Comparison of ENCODE assay signal across 8 cellular contexts in the genomic region with DNA sequence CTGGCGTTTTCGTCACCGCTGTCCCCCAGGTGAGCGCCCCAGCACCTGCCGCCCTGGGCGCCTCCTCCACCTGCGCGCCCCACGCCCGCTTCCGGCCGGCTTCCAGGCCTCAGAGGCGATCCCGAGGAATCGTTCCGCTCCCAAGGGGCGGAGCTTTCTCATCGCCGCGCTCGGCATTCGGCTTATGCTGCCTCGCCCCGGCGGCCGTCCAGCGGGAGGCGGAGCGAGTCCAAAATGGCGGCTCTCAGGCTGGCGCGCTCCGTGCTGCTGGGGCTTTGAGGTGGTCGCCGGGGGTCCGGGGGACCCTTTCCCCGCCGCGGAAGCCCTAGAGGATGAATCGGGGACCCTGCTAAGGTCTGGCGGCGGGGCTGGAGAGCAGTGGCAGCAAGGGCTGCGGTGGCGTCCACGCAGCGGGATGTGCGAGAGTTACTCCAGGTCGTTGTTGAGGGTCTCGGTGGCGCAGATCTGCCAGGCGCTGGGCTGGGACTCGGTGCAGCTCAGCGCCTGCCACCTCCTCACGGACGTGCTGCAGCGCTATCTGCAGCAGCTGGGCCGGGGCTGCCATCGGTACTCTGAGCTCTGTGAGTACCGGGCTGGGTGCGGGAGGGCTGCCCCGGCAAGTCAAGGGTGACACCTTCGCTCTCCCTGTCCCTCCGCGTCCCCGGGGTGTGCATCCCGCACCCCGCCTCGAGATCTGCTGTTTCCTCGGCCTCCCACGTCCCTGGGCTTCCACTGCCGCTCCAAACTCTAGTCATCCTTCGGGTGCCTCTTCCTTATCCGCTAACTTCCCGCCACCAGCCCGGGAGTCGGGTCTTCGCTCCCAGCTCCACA. TPM values are rescaled to one million over a fixed set of nuclear protein-coding genes. Genes with fewer than 3 reads are reported as not detected.
DNase-seq lines count a peak whose midpoint lies in the region; ATAC-seq, FAIRE-seq and TF ChIP-seq lines count a peak whose summit lies in the region.

A gene with protein sequence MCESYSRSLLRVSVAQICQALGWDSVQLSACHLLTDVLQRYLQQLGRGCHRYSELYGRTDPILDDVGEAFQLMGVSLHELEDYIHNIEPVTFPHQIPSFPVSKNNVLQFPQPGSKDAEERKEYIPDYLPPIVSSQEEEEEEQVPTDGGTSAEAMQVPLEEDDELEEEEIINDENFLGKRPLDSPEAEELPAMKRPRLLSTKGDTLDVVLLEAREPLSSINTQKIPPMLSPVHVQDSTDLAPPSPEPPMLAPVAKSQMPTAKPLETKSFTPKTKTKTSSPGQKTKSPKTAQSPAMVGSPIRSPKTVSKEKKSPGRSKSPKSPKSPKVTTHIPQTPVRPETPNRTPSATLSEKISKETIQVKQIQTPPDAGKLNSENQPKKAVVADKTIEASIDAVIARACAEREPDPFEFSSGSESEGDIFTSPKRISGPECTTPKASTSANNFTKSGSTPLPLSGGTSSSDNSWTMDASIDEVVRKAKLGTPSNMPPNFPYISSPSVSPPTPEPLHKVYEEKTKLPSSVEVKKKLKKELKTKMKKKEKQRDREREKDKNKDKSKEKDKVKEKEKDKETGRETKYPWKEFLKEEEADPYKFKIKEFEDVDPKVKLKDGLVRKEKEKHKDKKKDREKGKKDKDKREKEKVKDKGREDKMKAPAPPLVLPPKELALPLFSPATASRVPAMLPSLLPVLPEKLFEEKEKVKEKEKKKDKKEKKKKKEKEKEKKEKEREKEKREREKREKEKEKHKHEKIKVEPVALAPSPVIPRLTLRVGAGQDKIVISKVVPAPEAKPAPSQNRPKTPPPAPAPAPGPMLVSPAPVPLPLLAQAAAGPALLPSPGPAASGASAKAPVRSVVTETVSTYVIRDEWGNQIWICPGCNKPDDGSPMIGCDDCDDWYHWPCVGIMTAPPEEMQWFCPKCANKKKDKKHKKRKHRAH (plus strand): TSS at position 211 of the 831 bp plus-strand sequence. CDS start 205 bp downstream, at position 416.

- no peaks in the 10 kb centered on the region; a peak in 1 of 4 replicates for H3K9me3 ChIP-seq in H1 (ENCODE audit: insufficient read depth in 2 of 2, low read depth in 1 of 2, low read length in 1 of 2)

- H2BK5ac ChIP-seq in H1 (ENCODE audit: low read depth, low read length) (peak within 1 kb of the TSS; percentile 83), mesendoderm (ENCODE audit: low read length) (no peak within 1 kb of the TSS)

- peaks cover 16% of the 10 kb centered on the region for H3K23me2 ChIP-seq in H1 (ENCODE audit: low read depth, low read length)

- H3K27me3 ChIP-seq in H1 (replicated peaks in 1 of 4; ENCODE audit: control insufficient read depth in 3 of 4, extremely low read depth in 1 of 4, insufficient read depth in 3 of 4, low read length in 3 of 4): no peaks in the 10 kb centered on the region
- H3K27me3 ChIP-seq in mesendoderm (ENCODE audit: insufficient read depth, low read length, poor library complexity): no peaks in the 10 kb centered on the region

- no peaks in the 10 kb centered on the region; a peak in 1 of 8 replicates for H3K36me3 ChIP-seq in H1 (ENCODE audit: control insufficient read depth in 2 of 4, insufficient read depth in 4 of 4, low read length in 3 of 4)
- H3K36me3 ChIP-seq in mesendoderm (ENCODE audit: control insufficient read depth, insufficient read depth, low read length): no peaks in the 10 kb centered on the region

- H3K14ac ChIP-seq in H1 (ENCODE audit: insufficient read length): no peak within 1 kb of the TSS

- DNase-seq in COLO829 (ENCODE audit: low spot score): peak; percentile 81
- peak; percentile 23 for DNase-seq in HPDE6-E6E7 (ENCODE audit: extremely low spot score)
- DNase-seq in NOMO-1 treated with DMSO at 0.1 percent for 48 hours (lab: John Stamatoyannopoulos, UW; ENCODE audit: unreplicated experiment): peak; percentile 85
- peak; percentile 81 to 83 (median 82) for DNase-seq in activated CD8-positive, alpha-beta memory T cell treated with anti-CD3 and anti-CD28 coated beads for 48 hours (ENCODE audit: low read depth in 2 of 3, low spot score in 2 of 3)
- peak; percentile 61 to 96 for DNase-seq in H1 (ENCODE audit: low read depth in 1 of 2, low spot score in 2 of 2)
- peak; percentile 94 for DNase-seq in mesendoderm
- DNase-seq in stimulated activated CD8-positive, alpha-beta memory T cell treated with anti-CD3 and anti-CD28 coated beads, Interleukin-12 subunit alpha, Interleukin-12 subunit beta, amount 100 ng/mL, for 24 hours (ENCODE audit: extremely low read depth): peak; percentile 85

- H2BK120ac ChIP-seq in H1 (replicated peaks; ENCODE audit: low read depth, low read length) (no peak within 1 kb of the TSS), mesendoderm (ENCODE audit: low read depth, low read length) (no peak within 1 kb of the TSS)

- H3K4me1 ChIP-seq in H1 (replicated peaks in 1 of 4; ENCODE audit: control insufficient read depth in 3 of 4, insufficient read depth in 4 of 4, low read length in 3 of 4) (peaks cover 0 to 7% (median 2%) of the 10 kb centered on the region in 4 experiments; a peak in 3 of 7 replicates), mesendoderm (ENCODE audit: control insufficient read depth, low read depth, low read length) (peaks cover 2% of the 10 kb centered on the region)

- peak; percentile 73 for ATAC-seq in GM19468 (IDR thresholded peaks at IDR 0.05; ENCODE audit: extremely low read depth, unreplicated experiment)

- H2BK12ac ChIP-seq in H1 (ENCODE audit: low read depth, low read length): no peak within 1 kb of the TSS

- H3K4ac ChIP-seq in H1 (replicated peaks; ENCODE audit: insufficient read length, low read depth, low read length) (no peak within 1 kb of the TSS), mesendoderm (ENCODE audit: low read depth, low read length) (no peak within 1 kb of the TSS)

- peak within 1 kb of the TSS; percentile 98 for H2AFZ ChIP-seq in H1 (ENCODE audit: low read length)

- POLR2A ChIA-PET in H1 (lab: Charles Lee; ENCODE audit: partially characterized antibody): interaction anchor here (1.0 to 3.5 kb wide), 13 partner anchors 9 to 262 kb away, joined by 3 to 28 read pairs (median 4); partner anchors contain the start of genes ATP5F1C and KIN

- H3K79me2 ChIP-seq in H1 (ENCODE audit: control insufficient read depth in 1 of 2, insufficient read depth in 2 of 2, low read length in 2 of 2): peaks cover 3 to 23% of the 10 kb centered on the region in 2 experiments
- H3K79me2 ChIP-seq in mesendoderm (ENCODE audit: control insufficient read depth, insufficient read depth, low read length): peaks cover 12% of the 10 kb centered on the region

- no peak for FAIRE-seq in H1 (lab: Jason Lieb, UNC)

- H4K5ac ChIP-seq in H1 (ENCODE audit: insufficient read length, low read depth, low read length) (peak within 1 kb of the TSS; percentile 45), mesendoderm (ENCODE audit: low read length) (no peak within 1 kb of the TSS)

- TF ChIP-seq CTCF in H1 (IDR thresholded peaks at IDR 0.05; ENCODE audit: control extremely low read depth in 1 of 3, insufficient read depth in 1 of 3, low read depth in 1 of 3, low read length in 3 of 3): no peak

- H3K4me2 ChIP-seq in H1 (ENCODE audit: insufficient read depth in 1 of 2, low read depth in 2 of 2, low read length in 2 of 2) (peak within 1 kb of the TSS; percentile 85 to 99), mesendoderm (ENCODE audit: low read length) (peak within 1 kb of the TSS; percentile 98)

- no peak within 1 kb of the TSS for H2BK20ac ChIP-seq in H1 (ENCODE audit: low read length)

- peaks cover 0 to 10% of the 10 kb centered on the region in 2 experiments for H4K20me1 ChIP-seq in H1 (replicated peaks in 1 of 2; ENCODE audit: control insufficient read depth in 1 of 2, insufficient read depth in 2 of 2, low read length in 2 of 2)

- peak within 1 kb of the TSS; percentile 1 for H4K91ac ChIP-seq in H1 (replicated peaks; ENCODE audit: insufficient read length, low read length)

- H3K9ac ChIP-seq in H1 (replicated peaks in 1 of 4; ENCODE audit: extremely low read depth in 1 of 4, low read depth in 3 of 4, low read length in 3 of 4) (peak within 1 kb of the TSS; percentile 92 to 93 (median 92)), mesendoderm (ENCODE audit: low read length) (peak within 1 kb of the TSS; percentile 85)

- H2BK15ac ChIP-seq in H1 (ENCODE audit: low read length) (no peak within 1 kb of the TSS), mesendoderm (replicated peaks; ENCODE audit: low read depth) (no peak within 1 kb of the TSS)

- TF ChIP-seq EP300 in H1 (IDR thresholded peaks at IDR 0.05; ENCODE audit: borderline replicate concordance in 1 of 2, low read depth in 2 of 2, low read length in 2 of 2): no peak; a peak in 1 of 3 replicates

- TF ChIP-seq RAD21 in H1 (IDR thresholded peaks at IDR 0.05 in 1 of 2, conservative IDR thresholded peaks at IDR 0.05 in 1 of 2; ENCODE audit: low read depth in 2 of 2, low read length in 2 of 2): no peak

- H3K79me1 ChIP-seq in H1 (ENCODE audit: low read depth, low read length) (peaks cover 8% of the 10 kb centered on the region), mesendoderm (ENCODE audit: low read length) (peaks cover 10% of the 10 kb centered on the region)

- TF ChIP-seq POLR2A in H1 (IDR thresholded peaks at IDR 0.05; ENCODE audit: control extremely low read depth in 1 of 2, low read depth in 2 of 2, low read length in 2 of 2): peak; percentile 84 to 92

- H3K18ac ChIP-seq in H1 (ENCODE audit: extremely low read depth, low read length) (peak within 1 kb of the TSS; percentile 83), mesendoderm (ENCODE audit: low read length) (peak within 1 kb of the TSS; percentile 39)

- WGBS in H1 (ENCODE audit: extremely low coverage in 1 of 2, insufficient coverage in 1 of 2, insufficient read length in 1 of 2, insufficient replicate concordance in 2 of 2, low coverage in 1 of 2, low lambda C conversion rate in 2 of 2, missing lambda C conversion rate in 1 of 2), 2 experiments: 1% methylated on average over 72 of the region's 77 CpGs; no CpG with 5 or more reads in 1 of the 2 experiments
- no CpG with 5 or more reads among the region's 77 CpGs for WGBS in mesendoderm (ENCODE audit: extremely low coverage, insufficient coverage, low lambda C conversion rate)

- peak within 1 kb of the TSS; percentile 76; the same call in 1 of the 2 replicates for H3K27ac ChIP-seq in H1 (ENCODE audit: low read depth, low read length)
- H3K27ac ChIP-seq in mesendoderm (ENCODE audit: low read depth, low read length): no peak within 1 kb of the TSS

- H3K56ac ChIP-seq in H1 (replicated peaks; ENCODE audit: insufficient read length, low read depth, low read length) (peak within 1 kb of the TSS; percentile 72), mesendoderm (ENCODE audit: low read length) (peak within 1 kb of the TSS; percentile 91)

- H2AK5ac ChIP-seq in H1 (ENCODE audit: low read depth, low read length) (no peak within 1 kb of the TSS), mesendoderm (ENCODE audit: low read length) (no peak within 1 kb of the TSS)

- H4K8ac ChIP-seq in H1 (ENCODE audit: extremely low read depth, insufficient read depth, low read length) (peak within 1 kb of the TSS; percentile 95; the same call in 1 of the 2 replicates), mesendoderm (ENCODE audit: low read depth, low read length) (no peak within 1 kb of the TSS)

- H3K4me3 ChIP-seq in H1 (ENCODE audit: extremely low read depth in 1 of 4, insufficient read depth in 2 of 4, low read depth in 3 of 4, low read length in 4 of 4) (peak within 1 kb of the TSS; percentile 74 to 100 (median 100)), mesendoderm (ENCODE audit: low read length) (peak within 1 kb of the TSS; percentile 98)

- H3K23ac ChIP-seq in H1 (ENCODE audit: insufficient read length) (no peak within 1 kb of the TSS), mesendoderm (ENCODE audit: low read length) (peak within 1 kb of the TSS; percentile 29)

- CTCF ChIA-PET in H1 (lab: Charles Lee; ENCODE audit: partially characterized antibody): interaction anchor here (0.6 to 0.9 kb wide), 3 partner anchors 9 to 443 kb away, joined by 3 read pairs; no protein-coding TSS in a partner anchor

RNA-seq across cellular contexts. Expression of the gene that starts here (rescaled TPM):
- total RNA-seq in H1 (2021; fragmentation: NEBNext Ultra II Directional; extraction: Animal tissue kit (Norgen Biotek cat#: 25700)): 10.7 and 11.2 TPM in 2 replicates
- polyA plus RNA-seq in H1 (2011; rRNA removed): 1.5 and 1.7 TPM in 2 replicates
- polyA plus RNA-seq in H1 (2011; cell fraction: cytosol; rRNA removed): 1.3 TPM
- polyA plus RNA-seq in H1 (2011; cell fraction: nucleus; rRNA removed): 2.8 TPM
- 4.9 to 6.3 TPM (median 5.1 TPM) in 4 replicates for polyA plus RNA-seq in H1 (2012, experiment 1 of 2)
- 1.8 TPM for polyA plus RNA-seq in H1 (2012, experiment 2 of 2)
- polyA plus RNA-seq in H1 (2013, experiment 1 of 2): 11.4 TPM
- polyA plus RNA-seq in H1 (2013, experiment 2 of 2): 11.9 TPM
- 2.8 and 3.1 TPM in 2 replicates for polyA minus RNA-seq in H1 (2011; rRNA and poly(A)+ RNA removed)
- 1.9 TPM for polyA minus RNA-seq in H1 (2011; cell fraction: cytosol; rRNA and poly(A)+ RNA removed)
- polyA minus RNA-seq in H1 (2011; cell fraction: nucleus; rRNA and poly(A)+ RNA removed): 10.1 TPM
- 12.7 TPM for polyA plus RNA-seq in mesendoderm (2013, experiment 1 of 2)
- polyA plus RNA-seq in mesendoderm (2013, experiment 2 of 2): 13.3 TPM

Comparison
In these comparisons a context has a peak if more than half of its experiments do, and no peak if none do; other contexts are left out.
1. DNase-seq: peak in every context shown above with its lines; median percentile 94 in mesendoderm; 85 in NOMO-1 treated with DMSO at 0.1 percent for 48 hours; 85 in stimulated activated CD8-positive, alpha-beta memory T cell treated with anti-CD3 and anti-CD28 coated beads, Interleukin-12 subunit alpha, Interleukin-12 subunit beta, amount 100 ng/mL, for 24 hours; 82 in activated CD8-positive, alpha-beta memory T cell treated with anti-CD3 and anti-CD28 coated beads for 48 hours; 81 in COLO829; 78 in H1; 23 in HPDE6-E6E7.